ENCODE assay signal across 10 cellular contexts in genomic region chr6:37990762-37991525, GRCh38.
DNase-seq lines count a peak whose midpoint lies in the region; ATAC-seq, FAIRE-seq and TF ChIP-seq lines count a peak whose summit lies in the region.
"Had no signal": no experiment of that assay in that cellular context is flagged by ENCODE, and none has a peak within 500 bp of the region (broad histone marks: within the 10 kb centered on the region; RNA-seq: fewer than 3 reads in every experiment).

No MANE protein-coding gene starts in this region.

- H3F3A ChIP-seq in MM.1S (ENCODE audit: insufficient read depth, low read length), result no peaks in the 10 kb centered on the region

- H4K20me1 ChIP-seq in GM12878 (ENCODE audit: control insufficient read depth, insufficient read depth) (no peaks in the 10 kb centered on the region), MM.1S (ENCODE audit: insufficient read depth, low read length) (no peaks in the 10 kb centered on the region)

- CTCF ChIA-PET in GM12878 (lab: Yijun Ruan, JAX), result interaction anchor here (1.0 to 2.2 kb wide), 2 partner anchors 9 to 503 kb away, joined by 4 to 6 read pairs; no protein-coding TSS in a partner anchor

- H3K27ac ChIP-seq in GM12878 (ENCODE audit: control insufficient read depth, insufficient read depth) (no peak overlapping the region), MM.1S (ENCODE audit: low read length) (no peak overlapping the region)
- H3K27ac ChIP-seq: BLaER1 had no signal

- H3K4me3 ChIP-seq in GM12878, result no peak overlapping the region
- no peak overlapping the region for H3K4me3 ChIP-seq in MM.1S (ENCODE audit: low read length)
- H3K4me3 ChIP-seq: BLaER1 had no signal

- SMC1A ChIA-PET in GM12878 (lab: Charles Lee; ENCODE audit: uncharacterized antibody, unreplicated experiment), result interaction anchor here (0.7 to 2.3 kb wide), 9 partner anchors 11 to 200 kb away, joined by 3 to 9 read pairs (median 4); no protein-coding TSS in a partner anchor

- 67% methylated on average over 6 of the region's 6 CpGs for WGBS in GM12878 (ENCODE audit: insufficient coverage, insufficient replicate concordance, low lambda C conversion rate, missing lambda C conversion rate)

- TF ChIP-seq CTCF in GM12878 (IDR thresholded peaks at IDR 0.05 in 2 of 3, conservative IDR thresholded peaks at IDR 0.05 in 1 of 3; ENCODE audit: control insufficient read depth in 2 of 3, extremely low read depth in 1 of 3, insufficient read depth in 1 of 3, low read depth in 3 of 3, low read length in 3 of 3) (no peak), MM.1S (IDR thresholded peaks at IDR 0.05; ENCODE audit: low read length) (no peak)

- no peak for TF ChIP-seq POLR2A in GM12878 (IDR thresholded peaks at IDR 0.05; ENCODE audit: low read depth, low read length)

- no peak overlapping the region for H2AFZ ChIP-seq in GM12878 (ENCODE audit: control insufficient read depth, low read depth, low read length)
- H2AFZ ChIP-seq in MM.1S (ENCODE audit: low read length), result no peak overlapping the region

- in situ Hi-C loops in GM12878 (cut with MboI), result no loop called here

- intact Hi-C loops in Right ventricle myocardium superior (cut with DNase I), result no loop called here
- intact Hi-C loops in cardiac septum (cut with DNase I), result no loop called here
- intact Hi-C loops in GM12878 (cut with micrococcal nuclease; ENCODE audit: unreplicated experiment), result no loop called here

- DNase-seq in Right ventricle myocardium superior (no peak), cardiac septum (ENCODE audit: low spot score) (no peak), GM12878 (ENCODE audit: low read depth, low spot score) (no peak), kidney glomerular epithelial cell (lab: John Stamatoyannopoulos, UW) (peak; percentile 92), cerebellum (ENCODE audit: low spot score) (no peak), iPS-NIHi7 (ENCODE audit: extremely low spot score) (no peak), MM.1S (no peak)
- DNase-seq: activated CD4-positive, alpha-beta T cell treated with anti-CD3 and anti-CD28 coated beads, Interleukin-2, amount 50 U/mL, for 4 hours had no signal

- no peak for FAIRE-seq in GM12878 (lab: Jason Lieb, UNC)

- H3K4me2 ChIP-seq in GM12878 (ENCODE audit: control insufficient read depth, insufficient read depth) (no peak overlapping the region), MM.1S (ENCODE audit: low read depth, low read length) (no peak overlapping the region)
- H3K4me2 ChIP-seq: BLaER1 had no signal

- TF ChIP-seq EP300 in GM12878 (IDR thresholded peaks at IDR 0.05; ENCODE audit: borderline replicate concordance in 1 of 2, control insufficient read depth in 1 of 2, low read depth in 2 of 2, low read length in 2 of 2), result no peak

- H3K9me2 ChIP-seq in MM.1S (replicated peaks; ENCODE audit: insufficient read depth, low read length), result no peaks in the 10 kb centered on the region

- no peak for TF ChIP-seq RAD21 in GM12878 (IDR thresholded peaks at IDR 0.05; ENCODE audit: insufficient read depth, low read depth, low read length)

- H3K36me3 ChIP-seq in GM12878 (ENCODE audit: control insufficient read depth in 2 of 2, insufficient read depth in 2 of 2, low read length in 1 of 2) (no peaks in the 10 kb centered on the region), MM.1S (replicated peaks; ENCODE audit: insufficient read depth, low read length) (no peaks in the 10 kb centered on the region)
- H3K36me3 ChIP-seq: BLaER1 had no signal

- RAD21 ChIA-PET in GM12878 (lab: Charles Lee; ENCODE audit: unreplicated experiment), result interaction anchor here (0.7 to 1.5 kb wide), 4 partner anchors 14 to 503 kb away, joined by 3 read pairs; no protein-coding TSS in a partner anchor

- POLR2A ChIA-PET in GM12878 (lab: Charles Lee), result no interaction called here

- H3K79me2 ChIP-seq in GM12878 (ENCODE audit: control insufficient read depth, insufficient read depth, low read length) (peaks cover 23% of the 10 kb centered on the region), MM.1S (ENCODE audit: low read length) (peaks cover 34% of the 10 kb centered on the region)

- H3K4me1 ChIP-seq in GM12878 (ENCODE audit: control insufficient read depth, insufficient read depth, low read length) (peaks cover 6% of the 10 kb centered on the region; the same call in 1 of the 2 replicates), MM.1S (ENCODE audit: low read length) (no peaks in the 10 kb centered on the region)

- no peaks in the 10 kb centered on the region for H3K9me3 ChIP-seq in GM12878 (replicated peaks; ENCODE audit: control insufficient read depth, insufficient read depth, low read length)
- H3K9me3 ChIP-seq in MM.1S (replicated peaks; ENCODE audit: insufficient read depth, low read length), result no peaks in the 10 kb centered on the region
- H3K9me3 ChIP-seq: BLaER1 had no signal

- ATAC-seq in Right ventricle myocardium superior (ENCODE audit: poor library complexity) (peak; percentile 54), GM12878 (peak; percentile 52), HG02588 (IDR thresholded peaks at IDR 0.05; ENCODE audit: unreplicated experiment) (no peak)

- H3K27me3 ChIP-seq in GM12878 (replicated peaks in 1 of 2; ENCODE audit: control insufficient read depth in 2 of 2, insufficient read depth in 2 of 2, low read length in 1 of 2) (no peaks in the 10 kb centered on the region), MM.1S (replicated peaks; ENCODE audit: insufficient read depth, low read length) (no peaks in the 10 kb centered on the region)
- H3K27me3 ChIP-seq: BLaER1 had no signal

- H3K9ac ChIP-seq in GM12878 (ENCODE audit: control insufficient read depth, insufficient read depth, low read length), result no peak overlapping the region
- no peak overlapping the region for H3K9ac ChIP-seq in MM.1S (ENCODE audit: low read length)
- H3K9ac ChIP-seq: BLaER1 had no signal

- no TSS peak for BruUV-seq in GM12878 (replicated peaks; lab: Mats Ljungman, UMichigan)

TF ChIP-seq in GM12878, 131 proteins besides CTCF, POLR2A, EP300 and RAD21:
- TF ChIP-seq JUND (IDR thresholded peaks at IDR 0.05; ENCODE audit: low read depth, low read length), result no peak
